In the genomic region with DNA sequence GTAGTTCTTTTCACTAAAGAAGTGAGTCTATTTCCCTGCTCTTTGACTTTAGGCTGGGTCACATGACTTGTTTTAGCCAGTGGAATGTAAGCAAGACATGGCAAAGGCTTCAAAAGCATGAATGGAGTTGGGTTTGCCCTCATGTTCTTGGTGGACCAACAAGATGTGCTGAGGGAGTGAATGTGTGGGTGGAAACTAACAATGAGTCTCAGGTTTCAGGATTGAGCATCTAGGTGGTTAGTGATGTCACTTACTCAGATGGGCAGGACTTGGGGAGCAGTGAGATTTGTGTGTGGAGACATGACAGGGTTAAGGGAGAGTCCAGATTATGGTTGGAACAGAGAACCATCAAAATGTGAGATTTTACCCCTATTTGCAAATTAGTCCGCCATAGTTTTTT, we compare ENCODE assay signal across 26 cellular contexts.
DNase-seq lines count a peak whose midpoint lies in the region; ATAC-seq, FAIRE-seq and TF ChIP-seq lines count a peak whose summit lies in the region.
"Had no signal": no experiment of that assay in that cellular context is flagged by ENCODE, and none has a peak within 500 bp of the region (broad histone marks: within the 10 kb centered on the region; RNA-seq: fewer than 3 reads in every experiment).

No MANE protein-coding gene starts in this region.

- TF ChIP-seq CTCF in GM12864 (IDR thresholded peaks at IDR 0.05; ENCODE audit: low read depth, low read length, missing control alignments) (no peak), bronchial epithelial cell (IDR thresholded peaks at IDR 0.05; ENCODE audit: insufficient read depth, low read length, severe bottlenecking) (no peak)

- CTCF ChIA-PET in HEK293T (lab: Yijun Ruan, JAX), result no interaction called here

- no peaks in the 10 kb centered on the region for H3K27me3 ChIP-seq in bronchial epithelial cell (ENCODE audit: control insufficient read depth, insufficient read depth, low read length)
- H3K27me3 ChIP-seq: right lobe of liver had no signal

- peak; percentile 45 for ATAC-seq in GM18499 (IDR thresholded peaks at IDR 0.05; ENCODE audit: insufficient read depth, unreplicated experiment)
- ATAC-seq in HG02973 (IDR thresholded peaks at IDR 0.05; ENCODE audit: unreplicated experiment), result peak; percentile 75
- ATAC-seq in HG02840 (IDR thresholded peaks at IDR 0.05; ENCODE audit: low FRiP score, unreplicated experiment), result no peak
- ATAC-seq in HG02885 (IDR thresholded peaks at IDR 0.05; ENCODE audit: poor library complexity, unreplicated experiment), result no peak
- ATAC-seq: GM23338; left lobe of liver; right lobe of liver; stimulated activated memory B cell treated with anti-CD40 and anti-IgM and Interleukin-4, amounts not matched to agents 10 μg/mL and 1 μg/mL and 100 μg/mL, for 72 hours had no signal

- FAIRE-seq in bronchial epithelial cell (lab: Jason Lieb, UNC), result peak; percentile 75
- FAIRE-seq: GM12892, HTR-8/SVneo, RCC 7860 had no signal

- DNase-seq in GM12864 (ENCODE audit: low read depth), result peak; percentile 10
- DNase-seq in bronchial epithelial cell (ENCODE audit: low read depth), result peak; percentile 56
- no peak for DNase-seq in HEK293T (ENCODE audit: extremely low spot score)
- DNase-seq: activated CD4-positive, alpha-beta T cell treated with anti-CD3 and anti-CD28 coated beads, Interleukin-2, amount 50 U/mL, for 1 hour; activated CD8-positive, alpha-beta memory T cell treated with anti-CD3 and anti-CD28 coated beads, Interleukin-2, amount 50 U/mL, for 4 hours; Calu3; DND-41; hypothalamus; mesenchymal stem cell; NCI-H1417 treated with DMSO at 0.1 percent for 48 hours; NCI-H2081 treated with DMSO at 0.1 percent for 48 hours; NCI-H748 treated with DMSO at 0.1 percent for 48 hours; right lobe of liver; stimulated activated CD4-positive, alpha-beta T cell treated with anti-CD3 and anti-CD28 coated beads, Interleukin-12 subunit alpha, Interleukin-12 subunit beta, amount 100 ng/mL, for 4 hours; stimulated activated CD4-positive, alpha-beta T cell treated with anti-CD3 and anti-CD28 coated beads, Interleukin-4, amount 100 ng/mL, for 24 hours; SW 1271 had no signal

- H3K4me3 ChIP-seq in GM12864 (ENCODE audit: low read depth, low read length), result no peak overlapping the region
- no peak overlapping the region for H3K4me3 ChIP-seq in bronchial epithelial cell (ENCODE audit: low read depth, low read length)
- H3K4me3 ChIP-seq: GM23338, right lobe of liver had no signal

- no peaks in the 10 kb centered on the region for H3K36me3 ChIP-seq in bronchial epithelial cell (ENCODE audit: control insufficient read depth, insufficient read depth, low read length)
- H3K36me3 ChIP-seq: right lobe of liver had no signal

- POLR2A ChIA-PET in HEK293T (lab: Yijun Ruan, JAX), result no interaction called here

TF ChIP-seq in HEK293T, 16 proteins besides CTCF, POLR2A, EP300 and RAD21:
- TF ChIP-seq FOXM1 (IDR thresholded peaks at IDR 0.05; ENCODE audit: borderline replicate concordance), result no peak
- TF ChIP-seq FOXK2 (IDR thresholded peaks at IDR 0.05), result no peak
- TF ChIP-seq SUZ12 (IDR thresholded peaks at IDR 0.05), result no peak
- TF ChIP-seq, protein P1, sequence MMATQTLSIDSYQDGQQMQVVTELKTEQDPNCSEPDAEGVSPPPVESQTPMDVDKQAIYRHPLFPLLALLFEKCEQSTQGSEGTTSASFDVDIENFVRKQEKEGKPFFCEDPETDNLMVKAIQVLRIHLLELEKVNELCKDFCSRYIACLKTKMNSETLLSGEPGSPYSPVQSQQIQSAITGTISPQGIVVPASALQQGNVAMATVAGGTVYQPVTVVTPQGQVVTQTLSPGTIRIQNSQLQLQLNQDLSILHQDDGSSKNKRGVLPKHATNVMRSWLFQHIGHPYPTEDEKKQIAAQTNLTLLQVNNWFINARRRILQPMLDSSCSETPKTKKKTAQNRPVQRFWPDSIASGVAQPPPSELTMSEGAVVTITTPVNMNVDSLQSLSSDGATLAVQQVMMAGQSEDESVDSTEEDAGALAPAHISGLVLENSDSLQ (IDR thresholded peaks at IDR 0.05), result no peak
- TF ChIP-seq LEF1 (IDR thresholded peaks at IDR 0.05; ENCODE audit: borderline replicate concordance), result no peak
- no peak for TF ChIP-seq L3MBTL2 (conservative IDR thresholded peaks at IDR 0.05)
- no peak for TF ChIP-seq ZNF384 (IDR thresholded peaks at IDR 0.05)
- TF ChIP-seq SP1 (IDR thresholded peaks at IDR 0.05), result no peak
- no peak for TF ChIP-seq NFRKB (IDR thresholded peaks at IDR 0.05)

Comparison
In these comparisons a context has a peak if more than half of its experiments do, and no peak if none do; other contexts are left out.
1. ATAC-seq: peak in GM18499 (single experiment) and HG02973 (single experiment); none in HG02840 (single experiment) and HG02885 (single experiment).